Comparison of ENCODE assay signal across 8 cellular contexts in genomic region chr2:85420743-85421705, GRCh38. TPM values are rescaled to one million over a fixed set of nuclear protein-coding genes. Genes with fewer than 3 reads are reported as not detected.
A peak's percentile ranks its signal among the peaks of the same experiment; 100 is the strongest.
DNase-seq lines count a peak whose midpoint lies in the region; ATAC-seq and TF ChIP-seq lines count a peak whose summit lies in the region.

No MANE protein-coding gene starts in this region.

- H3K4me3 ChIP-seq in mesodermal cell (ENCODE audit: extremely low read depth, insufficient read depth, low read length, poor library complexity, severe bottlenecking), result no peak overlapping the region

- ATAC-seq in GM19395 (IDR thresholded peaks at IDR 0.05; ENCODE audit: unreplicated experiment), result peak; percentile 74
- ATAC-seq in HG03571 (IDR thresholded peaks at IDR 0.05; ENCODE audit: unreplicated experiment), result peak; percentile 54
- ATAC-seq in effector memory CD8-positive, alpha-beta T cell (replicated peaks), result peak; percentile 71

- H3K36me3 Mint-ChIP-seq in CD14-positive monocyte, result peaks cover 0 to 1% of the 10 kb centered on the region in 2 donors
- H3K36me3 Mint-ChIP-seq in effector memory CD8-positive, alpha-beta T cell (ENCODE audit: insufficient read depth), result peaks cover 5% of the 10 kb centered on the region

- DNase-seq in CD14-positive monocyte (ENCODE audit: low spot score) (peak; percentile 90), NCI-H82 treated with DMSO at 0.1 percent for 48 hours (lab: John Stamatoyannopoulos, UW; ENCODE audit: unreplicated experiment) (peak; percentile 60)
- DNase-seq in activated CD8-positive, alpha-beta memory T cell treated with anti-CD3 and anti-CD28 coated beads for 4 hours (ENCODE audit: low read depth in 2 of 2), result peak; percentile 75 to 85
- peak; percentile 90 to 92 (median 90) for DNase-seq in effector memory CD8-positive, alpha-beta T cell
- peak; percentile 80 to 81 for DNase-seq in stimulated activated CD8-positive, alpha-beta memory T cell treated with anti-CD3 and anti-CD28 coated beads, Interleukin-2, amount 100 ng/mL, for 1 hour (ENCODE audit: low read depth in 2 of 2)

- H3K27ac Mint-ChIP-seq in CD14-positive monocyte, result peak overlapping the region; percentile 51 to 94 (median 87)
- H3K27ac Mint-ChIP-seq in effector memory CD8-positive, alpha-beta T cell, result peak overlapping the region; percentile 66 to 86

- no peaks in the 10 kb centered on the region for H3K9me3 ChIP-seq in mesodermal cell (ENCODE audit: control insufficient read depth, low read length)

- peak; percentile 99 for TF ChIP-seq CTCF in CD14-positive monocyte (IDR thresholded peaks at IDR 0.05)

- 54% methylated on average over 25 to 28 of the region's 31 CpGs for WGBS in mesodermal cell (ENCODE audit: insufficient coverage in 2 of 2), 2 experiments

- peaks cover 49% of the 10 kb centered on the region for H3K4me1 Mint-ChIP-seq in CD14-positive monocyte
- peaks cover 14 to 15% of the 10 kb centered on the region in 2 donors for H3K4me1 Mint-ChIP-seq in effector memory CD8-positive, alpha-beta T cell (ENCODE audit: low read depth in 2 of 2)

- H3K9me3 Mint-ChIP-seq in CD14-positive monocyte, result peaks cover 0 to 2% (median 0%) of the 10 kb centered on the region in 7 donors
- H3K9me3 Mint-ChIP-seq in effector memory CD8-positive, alpha-beta T cell, result no peaks in the 10 kb centered on the region

- H3K4me3 Mint-ChIP-seq in CD14-positive monocyte, result peak overlapping the region; percentile 64 to 76
- H3K4me3 Mint-ChIP-seq in effector memory CD8-positive, alpha-beta T cell, result peak overlapping the region; percentile 29 to 67

- peaks cover 0 to 3% (median 0%) of the 10 kb centered on the region in 3 donors for H3K27me3 Mint-ChIP-seq in CD14-positive monocyte (ENCODE audit: low read depth in 3 of 3)
- no peaks in the 10 kb centered on the region for H3K27me3 Mint-ChIP-seq in effector memory CD8-positive, alpha-beta T cell

- H3K27ac ChIP-seq in mesodermal cell (ENCODE audit: low read depth, low read length, severe bottlenecking), result peak overlapping the region; percentile 10

- intact Hi-C loops in CD14-positive monocyte (cut with micrococcal nuclease), result loop anchor here (1.0 to 5.0 kb wide), 3 partner anchors 116 to 132 kb away; partner anchors contain the start of gene MAT2A (in 1 of the 2)

- H3K36me3 ChIP-seq in mesodermal cell (ENCODE audit: control insufficient read depth, insufficient read depth, low read length), result no peaks in the 10 kb centered on the region

- H3K4me1 ChIP-seq in mesodermal cell (ENCODE audit: control insufficient read depth, insufficient read depth, low read length, poor library complexity, severe bottlenecking), result peaks cover 15% of the 10 kb centered on the region

RNA-seq across cellular contexts. Expression of gene SH2D6, which starts 2.5 kb away (rescaled TPM):
- not detected for polyA plus RNA-seq in CD14-positive monocyte
- polyA plus RNA-seq in mesodermal cell (2013, experiment 1 of 2), result not detected
- 0.76 TPM for polyA plus RNA-seq in mesodermal cell (2013, experiment 2 of 2)

RNA-seq across cellular contexts. Expression of gene CAPG, which starts 10.9 kb away (rescaled TPM):
- 100 to 1,000 TPM; 631 to 847 TPM for polyA plus RNA-seq in CD14-positive monocyte
- polyA plus RNA-seq in mesodermal cell (2013, experiment 1 of 2), result 79.5 TPM
- 71.6 TPM for polyA plus RNA-seq in mesodermal cell (2013, experiment 2 of 2)
